12 cellular contexts compared by ENCODE assay signal in the genomic region with DNA sequence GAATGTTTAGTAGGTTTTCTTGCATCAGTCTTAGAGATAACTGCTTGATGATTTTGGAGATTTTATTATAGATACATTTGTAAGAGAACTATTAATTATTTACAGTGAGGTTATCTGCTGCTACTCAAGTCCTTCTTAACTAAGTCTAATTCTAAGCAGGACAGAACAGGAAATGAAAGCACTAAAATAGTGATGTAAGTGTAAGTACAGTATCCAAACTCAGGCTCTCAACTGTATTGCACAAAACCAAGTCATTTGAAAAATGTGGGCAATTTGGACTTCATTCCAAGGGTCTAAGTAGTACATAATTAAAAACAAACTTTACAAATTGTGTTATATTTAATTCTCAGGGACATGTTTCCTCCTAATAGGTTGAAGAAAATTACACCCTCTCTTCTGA.
A peak's percentile ranks its signal among the peaks of the same experiment; 100 is the strongest.
DNase-seq lines count a peak whose midpoint lies in the region; ATAC-seq and TF ChIP-seq lines count a peak whose summit lies in the region.
"Had no signal": no experiment of that assay in that cellular context is flagged by ENCODE, and none has a peak within 500 bp of the region (broad histone marks: within the 10 kb centered on the region; RNA-seq: fewer than 3 reads in every experiment).

No MANE protein-coding gene starts in this region.

- H3K27me3 ChIP-seq in DOHH2 (ENCODE audit: control insufficient read depth, low read length) (no peaks in the 10 kb centered on the region), Karpas-422 (ENCODE audit: low read length) (no peaks in the 10 kb centered on the region), Peyer's patch (no peaks in the 10 kb centered on the region)
- H3K27me3 ChIP-seq: dorsolateral prefrontal cortex had no signal

- H3K9me2 ChIP-seq in DOHH2 (replicated peaks; ENCODE audit: control insufficient read depth, low read length) (no peaks in the 10 kb centered on the region), Karpas-422 (replicated peaks; ENCODE audit: insufficient read depth, low read length) (no peaks in the 10 kb centered on the region)

- intact Hi-C loops in activated T-helper 2 cell treated with anti-CD3 and anti-CD28 coated beads, Interferon-gamma antibody, Interleukin-2, Interleukin-4, amounts not matched to agents 10 μg/mL and 5 μg/mL and 100 μg/mL, durations not matched to agents 14 hours and 24 hours and 36 hours (cut with micrococcal nuclease): no loop called here

- H3K36me3 Mint-ChIP-seq in activated T-helper 2 cell treated with anti-CD3 and anti-CD28 coated beads, Interferon-gamma antibody, Interleukin-2, Interleukin-4, amounts not matched to agents 10 μg/mL and 5 μg/mL and 100 μg/mL, durations not matched to agents 14 hours and 24 hours and 36 hours (ENCODE audit: low read depth): no peaks in the 10 kb centered on the region
- H3K36me3 Mint-ChIP-seq in activated CD8-positive, alpha-beta memory T cell treated with anti-CD3 and anti-CD28 coated beads, Interleukin-2, amount 10 ng/mL, durations not matched to agents 7 days and 5 days: no peaks in the 10 kb centered on the region

- no peaks in the 10 kb centered on the region for H3K9me3 Mint-ChIP-seq in activated T-helper 2 cell treated with anti-CD3 and anti-CD28 coated beads, Interferon-gamma antibody, Interleukin-2, Interleukin-4, amounts not matched to agents 10 μg/mL and 5 μg/mL and 100 μg/mL, durations not matched to agents 14 hours and 24 hours and 36 hours
- no peaks in the 10 kb centered on the region for H3K9me3 Mint-ChIP-seq in activated CD8-positive, alpha-beta memory T cell treated with anti-CD3 and anti-CD28 coated beads, Interleukin-2, amount 10 ng/mL, durations not matched to agents 7 days and 5 days (ENCODE audit: low read depth)
- H3K9me3 Mint-ChIP-seq: activated B cell treated with CpG ODN at 0.5 μM for 24 hours; activated naive CD4-positive, alpha-beta T cell treated with anti-CD3 and anti-CD28 coated beads for 36 hours had no signal

- no peak overlapping the region for H3K9ac ChIP-seq in Karpas-422 (ENCODE audit: low read length)

- H4K20me1 ChIP-seq in DOHH2 (ENCODE audit: control insufficient read depth, insufficient read depth, low read depth, low read length): no peaks in the 10 kb centered on the region
- no peaks in the 10 kb centered on the region for H4K20me1 ChIP-seq in Karpas-422 (ENCODE audit: insufficient read depth, low read depth, low read length)

- no peaks in the 10 kb centered on the region for H3K79me2 ChIP-seq in DOHH2 (ENCODE audit: control insufficient read depth, low read length)
- no peaks in the 10 kb centered on the region for H3K79me2 ChIP-seq in Karpas-422 (ENCODE audit: low read length)

- ATAC-seq in GM19324 (IDR thresholded peaks at IDR 0.05; ENCODE audit: low FRiP score, unreplicated experiment) (peak; percentile 79), HG02840 (IDR thresholded peaks at IDR 0.05; ENCODE audit: low FRiP score, unreplicated experiment) (peak; percentile 65)
- ATAC-seq in activated CD8-positive, alpha-beta memory T cell treated with anti-CD3 and anti-CD28 coated beads, Interleukin-2, amount 10 ng/mL, durations not matched to agents 7 days and 5 days: no peak

- H3K4me1 ChIP-seq in DOHH2 (ENCODE audit: control insufficient read depth, low read length): peaks cover 61% of the 10 kb centered on the region
- peaks cover 3% of the 10 kb centered on the region; the same call in 1 of the 2 replicates for H3K4me1 ChIP-seq in Karpas-422 (ENCODE audit: low read length)
- no peaks in the 10 kb centered on the region for H3K4me1 ChIP-seq in Peyer's patch

- H3K9me3 ChIP-seq in DOHH2 (ENCODE audit: control insufficient read depth, insufficient read depth, low read length) (no peaks in the 10 kb centered on the region), Karpas-422 (ENCODE audit: low read length) (no peaks in the 10 kb centered on the region), Peyer's patch (no peaks in the 10 kb centered on the region)

- CTCF ChIA-PET in activated CD8-positive, alpha-beta memory T cell treated with anti-CD3 and anti-CD28 coated beads, Interleukin-2, amount 10 ng/mL, durations not matched to agents 7 days and 5 days (lab: Charles Lee): no interaction called here

- peak overlapping the region; percentile 44 for H3K27ac ChIP-seq in DOHH2 (ENCODE audit: low read depth, low read length)
- no peak overlapping the region for H3K27ac ChIP-seq in Karpas-422 (ENCODE audit: low read length)
- no peak overlapping the region for H3K27ac ChIP-seq in Peyer's patch
- H3K27ac ChIP-seq: dorsolateral prefrontal cortex had no signal

- TF ChIP-seq POLR2A in Peyer's patch (IDR thresholded peaks at IDR 0.05): no peak

- H3K27me3 Mint-ChIP-seq in activated T-helper 2 cell treated with anti-CD3 and anti-CD28 coated beads, Interferon-gamma antibody, Interleukin-2, Interleukin-4, amounts not matched to agents 10 μg/mL and 5 μg/mL and 100 μg/mL, durations not matched to agents 14 hours and 24 hours and 36 hours (ENCODE audit: low read depth): no peaks in the 10 kb centered on the region
- no peaks in the 10 kb centered on the region for H3K27me3 Mint-ChIP-seq in activated CD8-positive, alpha-beta memory T cell treated with anti-CD3 and anti-CD28 coated beads, Interleukin-2, amount 10 ng/mL, durations not matched to agents 7 days and 5 days
- H3K27me3 Mint-ChIP-seq: activated B cell treated with CpG ODN at 0.5 μM for 24 hours had no signal

- no peaks in the 10 kb centered on the region for H3K4me1 Mint-ChIP-seq in activated T-helper 2 cell treated with anti-CD3 and anti-CD28 coated beads, Interferon-gamma antibody, Interleukin-2, Interleukin-4, amounts not matched to agents 10 μg/mL and 5 μg/mL and 100 μg/mL, durations not matched to agents 14 hours and 24 hours and 36 hours (ENCODE audit: low read depth)
- H3K4me1 Mint-ChIP-seq in activated CD8-positive, alpha-beta memory T cell treated with anti-CD3 and anti-CD28 coated beads, Interleukin-2, amount 10 ng/mL, durations not matched to agents 7 days and 5 days: no peaks in the 10 kb centered on the region
- H3K4me1 Mint-ChIP-seq: activated B cell treated with CpG ODN at 0.5 μM for 24 hours had no signal

- H3F3A ChIP-seq in DOHH2 (ENCODE audit: control insufficient read depth, insufficient read depth): no peaks in the 10 kb centered on the region

- no peak overlapping the region for H3K27ac Mint-ChIP-seq in activated T-helper 2 cell treated with anti-CD3 and anti-CD28 coated beads, Interferon-gamma antibody, Interleukin-2, Interleukin-4, amounts not matched to agents 10 μg/mL and 5 μg/mL and 100 μg/mL, durations not matched to agents 14 hours and 24 hours and 36 hours
- no peak overlapping the region for H3K27ac Mint-ChIP-seq in activated CD8-positive, alpha-beta memory T cell treated with anti-CD3 and anti-CD28 coated beads, Interleukin-2, amount 10 ng/mL, durations not matched to agents 7 days and 5 days
- H3K27ac Mint-ChIP-seq: activated B cell treated with CpG ODN at 0.5 μM for 24 hours; activated naive CD4-positive, alpha-beta T cell treated with anti-CD3 and anti-CD28 coated beads for 36 hours had no signal

- H3K4me3 ChIP-seq in DOHH2 (ENCODE audit: low read length) (peak overlapping the region; percentile 44), Karpas-422 (ENCODE audit: low read length) (no peak overlapping the region), Peyer's patch (no peak overlapping the region)
- H3K4me3 ChIP-seq: dorsolateral prefrontal cortex had no signal

- no peak overlapping the region for H3K4me3 Mint-ChIP-seq in activated T-helper 2 cell treated with anti-CD3 and anti-CD28 coated beads, Interferon-gamma antibody, Interleukin-2, Interleukin-4, amounts not matched to agents 10 μg/mL and 5 μg/mL and 100 μg/mL, durations not matched to agents 14 hours and 24 hours and 36 hours (ENCODE audit: low read depth)
- no peak overlapping the region for H3K4me3 Mint-ChIP-seq in activated CD8-positive, alpha-beta memory T cell treated with anti-CD3 and anti-CD28 coated beads, Interleukin-2, amount 10 ng/mL, durations not matched to agents 7 days and 5 days
- H3K4me3 Mint-ChIP-seq: activated B cell treated with CpG ODN at 0.5 μM for 24 hours; activated naive CD4-positive, alpha-beta T cell treated with anti-CD3 and anti-CD28 coated beads for 36 hours had no signal

- peak overlapping the region; percentile 57 for H3K4me2 ChIP-seq in DOHH2 (ENCODE audit: low read length)
- H3K4me2 ChIP-seq in Karpas-422 (ENCODE audit: low read depth, low read length, poor library complexity, severe bottlenecking): no peak overlapping the region

- TF ChIP-seq CTCF in DOHH2 (IDR thresholded peaks at IDR 0.05; ENCODE audit: low read depth, low read length, poor library complexity, severe bottlenecking) (no peak), Peyer's patch (IDR thresholded peaks at IDR 0.05) (no peak)

- H2AFZ ChIP-seq in Karpas-422 (ENCODE audit: low read length): no peak overlapping the region

- no peaks in the 10 kb centered on the region for H3K36me3 ChIP-seq in DOHH2 (ENCODE audit: control insufficient read depth, low read length)
- no peaks in the 10 kb centered on the region for H3K36me3 ChIP-seq in Karpas-422 (ENCODE audit: insufficient read depth, low read length)
- no peaks in the 10 kb centered on the region for H3K36me3 ChIP-seq in Peyer's patch

- peak; percentile 42 for DNase-seq in Karpas-422
- no peak for DNase-seq in Peyer's patch
- no peak for DNase-seq in activated T-helper 2 cell treated with anti-CD3 and anti-CD28 coated beads, Interferon-gamma antibody, Interleukin-2, Interleukin-4, amounts not matched to agents 10 μg/mL and 5 μg/mL and 100 μg/mL, durations not matched to agents 14 hours and 24 hours and 36 hours (ENCODE audit: low spot score)
- DNase-seq in activated CD8-positive, alpha-beta memory T cell treated with anti-CD3 and anti-CD28 coated beads, Interleukin-2, amount 10 ng/mL, durations not matched to agents 7 days and 5 days: no peak
- no peak for DNase-seq in activated CD4-positive, alpha-beta T cell treated with anti-CD3 and anti-CD28 coated beads for 48 hours
- DNase-seq: activated B cell treated with CpG ODN at 0.5 μM for 24 hours; activated naive CD4-positive, alpha-beta T cell treated with anti-CD3 and anti-CD28 coated beads for 36 hours; dorsolateral prefrontal cortex; NCI-H1105 treated with DMSO at 0.1 percent for 48 hours had no signal
